Comparison of ENCODE assay signal across 1 cellular context in the genomic region with DNA sequence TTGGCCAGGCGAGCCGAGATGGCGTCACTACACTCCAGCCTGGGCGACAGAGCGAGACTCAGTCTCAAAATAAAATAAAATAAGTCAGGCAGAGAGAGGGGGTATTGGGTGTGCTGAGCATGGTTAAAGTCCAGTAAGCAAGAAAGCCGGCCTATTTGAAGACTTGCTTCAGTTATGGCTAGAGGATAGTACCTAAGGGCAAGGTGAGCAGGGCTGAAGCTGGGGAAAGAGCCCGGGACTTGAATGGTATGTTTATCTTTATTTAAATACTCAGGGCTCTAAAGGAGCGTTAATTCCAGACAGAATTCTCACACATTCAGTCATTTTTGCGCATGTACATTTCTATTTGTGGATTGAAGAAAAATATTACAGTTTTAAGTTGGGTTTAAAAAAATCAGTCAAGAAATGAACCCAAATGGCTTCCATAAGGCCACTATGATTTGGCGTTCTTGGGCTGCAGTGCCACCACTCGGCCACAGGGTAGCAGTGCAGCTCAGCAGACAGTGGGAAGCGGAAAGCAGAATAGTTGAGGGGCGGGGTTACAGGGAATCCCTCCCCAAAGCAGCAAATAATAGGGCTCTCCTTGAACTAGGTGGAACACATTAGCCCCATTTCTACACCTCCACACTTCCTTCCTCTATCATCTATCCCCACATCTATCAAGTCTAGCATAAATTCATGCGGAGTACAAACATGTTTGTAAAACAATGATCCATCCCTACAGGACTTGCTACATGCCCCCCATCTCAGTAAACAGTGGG.
TF ChIP-seq lines count a peak whose summit lies in the region.

No MANE protein-coding gene starts in this region.

TF ChIP-seq in HepG2, 621 proteins besides CTCF, POLR2A, EP300 and RAD21 (continued from another document):
- TF ChIP-seq, protein P1, sequence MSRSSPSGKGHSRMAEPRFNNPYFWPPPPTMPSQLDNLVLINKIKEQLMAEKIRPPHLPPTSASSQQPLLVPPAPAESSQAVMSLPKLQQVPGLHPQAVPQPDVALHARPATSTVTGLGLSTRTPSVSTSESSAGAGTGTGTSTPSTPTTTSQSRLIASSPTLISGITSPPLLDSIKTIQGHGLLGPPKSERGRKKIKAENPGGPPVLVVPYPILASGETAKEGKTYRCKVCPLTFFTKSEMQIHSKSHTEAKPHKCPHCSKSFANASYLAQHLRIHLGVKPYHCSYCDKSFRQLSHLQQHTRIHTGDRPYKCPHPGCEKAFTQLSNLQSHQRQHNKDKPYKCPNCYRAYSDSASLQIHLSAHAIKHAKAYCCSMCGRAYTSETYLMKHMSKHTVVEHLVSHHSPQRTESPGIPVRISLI (CRISPR knock-in tag; IDR thresholded peaks at IDR 0.05; ENCODE audit: borderline replicate concordance): peak; percentile 24; the same call in 1 of the 2 replicates
- no peak for TF ChIP-seq TSC22D2 (CRISPR knock-in tag; IDR thresholded peaks at IDR 0.05; ENCODE audit: borderline replicate concordance)
- TF ChIP-seq RORA (CRISPR knock-in tag; IDR thresholded peaks at IDR 0.05): no peak
- TF ChIP-seq CC2D1A (CRISPR knock-in tag; IDR thresholded peaks at IDR 0.05): no peak
- peak; percentile 97 for TF ChIP-seq SMC3 (IDR thresholded peaks at IDR 0.05; ENCODE audit: low read length)
- TF ChIP-seq ZNF253 (CRISPR knock-in tag; IDR thresholded peaks at IDR 0.05; ENCODE audit: borderline replicate concordance): no peak
- TF ChIP-seq FOXK1 (CRISPR knock-in tag; IDR thresholded peaks at IDR 0.05; ENCODE audit: borderline replicate concordance, low read depth): no peak
- TF ChIP-seq MLLT10 (CRISPR knock-in tag; IDR thresholded peaks at IDR 0.05): no peak
- no peak for TF ChIP-seq SIN3A (IDR thresholded peaks at IDR 0.05; ENCODE audit: borderline replicate concordance, low read depth, low read length)
- TF ChIP-seq CENPX (CRISPR knock-in tag; IDR thresholded peaks at IDR 0.05): no peak
- TF ChIP-seq, protein P2, sequence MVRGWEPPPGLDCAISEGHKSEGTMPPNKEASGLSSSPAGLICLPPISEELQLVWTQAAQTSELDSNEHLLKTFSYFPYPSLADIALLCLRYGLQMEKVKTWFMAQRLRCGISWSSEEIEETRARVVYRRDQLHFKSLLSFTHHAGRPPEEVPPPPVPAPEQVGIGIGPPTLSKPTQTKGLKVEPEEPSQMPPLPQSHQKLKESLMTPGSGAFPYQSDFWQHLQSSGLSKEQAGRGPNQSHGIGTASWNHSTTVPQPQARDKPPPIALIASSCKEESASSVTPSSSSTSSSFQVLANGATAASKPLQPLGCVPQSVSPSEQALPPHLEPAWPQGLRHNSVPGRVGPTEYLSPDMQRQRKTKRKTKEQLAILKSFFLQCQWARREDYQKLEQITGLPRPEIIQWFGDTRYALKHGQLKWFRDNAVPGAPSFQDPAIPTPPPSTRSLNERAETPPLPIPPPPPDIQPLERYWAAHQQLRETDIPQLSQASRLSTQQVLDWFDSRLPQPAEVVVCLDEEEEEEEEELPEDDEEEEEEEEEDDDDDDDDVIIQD (CRISPR knock-in tag; IDR thresholded peaks at IDR 0.05; ENCODE audit: low read depth): peak; percentile 55; the same call in 1 of the 2 replicates
- TF ChIP-seq ZNF678 (CRISPR knock-in tag; IDR thresholded peaks at IDR 0.05): no peak
- TF ChIP-seq, protein P3, sequence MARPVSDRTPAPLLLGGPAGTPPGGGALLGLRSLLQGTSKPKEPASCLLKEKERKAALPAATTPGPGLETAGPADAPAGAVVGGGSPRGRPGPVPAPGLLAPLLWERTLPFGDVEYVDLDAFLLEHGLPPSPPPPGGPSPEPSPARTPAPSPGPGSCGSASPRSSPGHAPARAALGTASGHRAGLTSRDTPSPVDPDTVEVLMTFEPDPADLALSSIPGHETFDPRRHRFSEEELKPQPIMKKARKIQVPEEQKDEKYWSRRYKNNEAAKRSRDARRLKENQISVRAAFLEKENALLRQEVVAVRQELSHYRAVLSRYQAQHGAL (CRISPR knock-in tag; IDR thresholded peaks at IDR 0.05; ENCODE audit: not compliant biosample characterization): no peak
- TF ChIP-seq HNRNPH1 (optimal IDR thresholded peaks at IDR 0.05; ENCODE audit: low read depth, low read length): no peak
- TF ChIP-seq MAFF (IDR thresholded peaks at IDR 0.05; ENCODE audit: low read depth, low read length): no peak
- no peak for TF ChIP-seq ZNF724P (CRISPR knock-in tag; IDR thresholded peaks at IDR 0.05; ENCODE audit: borderline replicate concordance)
- TF ChIP-seq AGO2 (optimal IDR thresholded peaks at IDR 0.05; ENCODE audit: low read depth, low read length): no peak
- TF ChIP-seq ZNF350 (CRISPR knock-in tag; IDR thresholded peaks at IDR 0.05; ENCODE audit: borderline replicate concordance, low read depth): no peak
- no peak for TF ChIP-seq REXO4 (CRISPR knock-in tag; IDR thresholded peaks at IDR 0.05; ENCODE audit: borderline replicate concordance)
- no peak for TF ChIP-seq KLF6 (CRISPR knock-in tag; IDR thresholded peaks at IDR 0.05)
- TF ChIP-seq, protein P4, sequence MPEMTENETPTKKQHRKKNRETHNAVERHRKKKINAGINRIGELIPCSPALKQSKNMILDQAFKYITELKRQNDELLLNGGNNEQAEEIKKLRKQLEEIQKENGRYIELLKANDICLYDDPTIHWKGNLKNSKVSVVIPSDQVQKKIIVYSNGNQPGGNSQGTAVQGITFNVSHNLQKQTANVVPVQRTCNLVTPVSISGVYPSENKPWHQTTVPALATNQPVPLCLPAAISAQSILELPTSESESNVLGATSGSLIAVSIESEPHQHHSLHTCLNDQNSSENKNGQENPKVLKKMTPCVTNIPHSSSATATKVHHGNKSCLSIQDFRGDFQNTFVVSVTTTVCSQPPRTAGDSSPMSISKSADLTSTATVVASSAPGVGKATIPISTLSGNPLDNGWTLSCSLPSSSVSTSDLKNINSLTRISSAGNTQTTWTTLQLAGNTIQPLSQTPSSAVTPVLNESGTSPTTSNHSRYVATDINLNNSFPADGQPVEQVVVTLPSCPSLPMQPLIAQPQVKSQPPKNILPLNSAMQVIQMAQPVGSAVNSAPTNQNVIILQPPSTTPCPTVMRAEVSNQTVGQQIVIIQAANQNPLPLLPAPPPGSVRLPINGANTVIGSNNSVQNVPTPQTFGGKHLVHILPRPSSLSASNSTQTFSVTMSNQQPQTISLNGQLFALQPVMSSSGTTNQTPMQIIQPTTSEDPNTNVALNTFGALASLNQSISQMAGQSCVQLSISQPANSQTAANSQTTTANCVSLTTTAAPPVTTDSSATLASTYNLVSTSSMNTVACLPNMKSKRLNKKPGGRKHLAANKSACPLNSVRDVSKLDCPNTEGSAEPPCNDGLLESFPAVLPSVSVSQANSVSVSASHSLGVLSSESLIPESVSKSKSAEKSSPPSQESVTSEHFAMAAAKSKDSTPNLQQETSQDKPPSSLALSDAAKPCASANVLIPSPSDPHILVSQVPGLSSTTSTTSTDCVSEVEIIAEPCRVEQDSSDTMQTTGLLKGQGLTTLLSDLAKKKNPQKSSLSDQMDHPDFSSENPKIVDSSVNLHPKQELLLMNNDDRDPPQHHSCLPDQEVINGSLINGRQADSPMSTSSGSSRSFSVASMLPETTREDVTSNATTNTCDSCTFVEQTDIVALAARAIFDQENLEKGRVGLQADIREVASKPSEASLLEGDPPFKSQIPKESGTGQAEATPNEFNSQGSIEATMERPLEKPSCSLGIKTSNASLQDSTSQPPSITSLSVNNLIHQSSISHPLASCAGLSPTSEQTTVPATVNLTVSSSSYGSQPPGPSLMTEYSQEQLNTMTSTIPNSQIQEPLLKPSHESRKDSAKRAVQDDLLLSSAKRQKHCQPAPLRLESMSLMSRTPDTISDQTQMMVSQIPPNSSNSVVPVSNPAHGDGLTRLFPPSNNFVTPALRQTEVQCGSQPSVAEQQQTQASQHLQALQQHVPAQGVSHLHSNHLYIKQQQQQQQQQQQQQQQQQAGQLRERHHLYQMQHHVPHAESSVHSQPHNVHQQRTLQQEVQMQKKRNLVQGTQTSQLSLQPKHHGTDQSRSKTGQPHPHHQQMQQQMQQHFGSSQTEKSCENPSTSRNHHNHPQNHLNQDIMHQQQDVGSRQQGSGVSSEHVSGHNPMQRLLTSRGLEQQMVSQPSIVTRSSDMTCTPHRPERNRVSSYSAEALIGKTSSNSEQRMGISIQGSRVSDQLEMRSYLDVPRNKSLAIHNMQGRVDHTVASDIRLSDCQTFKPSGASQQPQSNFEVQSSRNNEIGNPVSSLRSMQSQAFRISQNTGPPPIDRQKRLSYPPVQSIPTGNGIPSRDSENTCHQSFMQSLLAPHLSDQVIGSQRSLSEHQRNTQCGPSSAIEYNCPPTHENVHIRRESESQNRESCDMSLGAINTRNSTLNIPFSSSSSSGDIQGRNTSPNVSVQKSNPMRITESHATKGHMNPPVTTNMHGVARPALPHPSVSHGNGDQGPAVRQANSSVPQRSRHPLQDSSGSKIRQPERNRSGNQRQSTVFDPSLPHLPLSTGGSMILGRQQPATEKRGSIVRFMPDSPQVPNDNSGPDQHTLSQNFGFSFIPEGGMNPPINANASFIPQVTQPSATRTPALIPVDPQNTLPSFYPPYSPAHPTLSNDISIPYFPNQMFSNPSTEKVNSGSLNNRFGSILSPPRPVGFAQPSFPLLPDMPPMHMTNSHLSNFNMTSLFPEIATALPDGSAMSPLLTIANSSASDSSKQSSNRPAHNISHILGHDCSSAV (CRISPR knock-in tag; IDR thresholded peaks at IDR 0.05; ENCODE audit: borderline replicate concordance): no peak
- peak; percentile 60; the same call in 1 of the 2 replicates for TF ChIP-seq KDM2A (CRISPR knock-in tag; IDR thresholded peaks at IDR 0.05; ENCODE audit: borderline replicate concordance, low read depth)
- no peak for TF ChIP-seq ZNF790 (CRISPR knock-in tag; IDR thresholded peaks at IDR 0.05; ENCODE audit: borderline replicate concordance)
- TF ChIP-seq, protein P5, sequence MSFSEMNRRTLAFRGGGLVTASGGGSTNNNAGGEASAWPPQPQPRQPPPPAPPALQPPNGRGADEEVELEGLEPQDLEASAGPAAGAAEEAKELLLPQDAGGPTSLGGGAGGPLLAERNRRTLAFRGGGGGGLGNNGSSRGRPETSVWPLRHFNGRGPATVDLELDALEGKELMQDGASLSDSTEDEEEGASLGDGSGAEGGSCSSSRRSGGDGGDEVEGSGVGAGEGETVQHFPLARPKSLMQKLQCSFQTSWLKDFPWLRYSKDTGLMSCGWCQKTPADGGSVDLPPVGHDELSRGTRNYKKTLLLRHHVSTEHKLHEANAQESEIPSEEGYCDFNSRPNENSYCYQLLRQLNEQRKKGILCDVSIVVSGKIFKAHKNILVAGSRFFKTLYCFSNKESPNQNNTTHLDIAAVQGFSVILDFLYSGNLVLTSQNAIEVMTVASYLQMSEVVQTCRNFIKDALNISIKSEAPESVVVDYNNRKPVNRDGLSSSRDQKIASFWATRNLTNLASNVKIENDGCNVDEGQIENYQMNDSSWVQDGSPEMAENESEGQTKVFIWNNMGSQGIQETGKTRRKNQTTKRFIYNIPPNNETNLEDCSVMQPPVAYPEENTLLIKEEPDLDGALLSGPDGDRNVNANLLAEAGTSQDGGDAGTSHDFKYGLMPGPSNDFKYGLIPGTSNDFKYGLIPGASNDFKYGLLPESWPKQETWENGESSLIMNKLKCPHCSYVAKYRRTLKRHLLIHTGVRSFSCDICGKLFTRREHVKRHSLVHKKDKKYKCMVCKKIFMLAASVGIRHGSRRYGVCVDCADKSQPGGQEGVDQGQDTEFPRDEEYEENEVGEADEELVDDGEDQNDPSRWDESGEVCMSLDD (CRISPR knock-in tag; IDR thresholded peaks at IDR 0.05; ENCODE audit: borderline replicate concordance): no peak
- TF ChIP-seq ZNF24 (IDR thresholded peaks at IDR 0.05): no peak
- TF ChIP-seq KAT2B (IDR thresholded peaks at IDR 0.05; ENCODE audit: borderline replicate concordance, low read depth, low read length): no peak
- TF ChIP-seq CHD4 (IDR thresholded peaks at IDR 0.05; ENCODE audit: borderline replicate concordance, low read length): no peak
- TF ChIP-seq ZNF552 (CRISPR knock-in tag; IDR thresholded peaks at IDR 0.05; ENCODE audit: borderline replicate concordance): no peak
- TF ChIP-seq ZSCAN9 (CRISPR knock-in tag; IDR thresholded peaks at IDR 0.05; ENCODE audit: borderline replicate concordance): no peak
- TF ChIP-seq ZSCAN31 (CRISPR knock-in tag; IDR thresholded peaks at IDR 0.05; ENCODE audit: low read depth): no peak
